Comparison of ENCODE assay signal across 22 cellular contexts in genomic region chr19:13122980-13123957, GRCh38. TPM values are rescaled to one million over a fixed set of nuclear protein-coding genes. Genes with fewer than 3 reads are reported as not detected.
DNase-seq lines count a peak whose midpoint lies in the region; ATAC-seq and TF ChIP-seq lines count a peak whose summit lies in the region.
"Had no signal": no experiment of that assay in that cellular context is flagged by ENCODE, and none has a peak within 500 bp of the region (broad histone marks: within the 10 kb centered on the region; RNA-seq: fewer than 3 reads in every experiment).

No MANE protein-coding gene starts in this region.

- no peaks in the 10 kb centered on the region for H3K36me3 ChIP-seq in neural progenitor cell

- CTCF ChIA-PET in RWPE1 (lab: Yijun Ruan, JAX): interaction anchor here (0.6 to 1.1 kb wide), 3 partner anchors 29 to 192 kb away, joined by 3 to 5 read pairs (median 4); no protein-coding TSS in a partner anchor

- H3K4me2 ChIP-seq in neural progenitor cell: no peak overlapping the region

- peaks cover 15% of the 10 kb centered on the region for H3K4me1 ChIP-seq in neural progenitor cell

- DNase-seq in NCI-H82 (lab: John Stamatoyannopoulos, UW) (peak; percentile 35), NCI-H82 treated with DMSO at 0.1 percent for 48 hours (lab: John Stamatoyannopoulos, UW; ENCODE audit: unreplicated experiment) (no peak), RWPE1 (ENCODE audit: low spot score) (no peak), neural progenitor cell (ENCODE audit: low spot score) (no peak), HPDE6-E6E7 (ENCODE audit: extremely low spot score) (no peak)
- DNase-seq: activated CD4-positive, alpha-beta memory T cell treated with anti-CD3 and anti-CD28 coated beads for 36 hours; AML-193; Calu3; EL; kidney; NCI-H1417 treated with DMSO at 0.1 percent for 48 hours; NCI-H526; stimulated activated CD4-positive, alpha-beta T cell treated with anti-CD3 and anti-CD28 coated beads, Interleukin-4, amount 100 ng/mL, for 1 hour had no signal

- peaks cover 9% of the 10 kb centered on the region for H3K27me3 Mint-ChIP-seq in neural progenitor cell (ENCODE audit: insufficient read depth, low read depth)
- H3K27me3 Mint-ChIP-seq: activated CD4-positive, alpha-beta memory T cell treated with anti-CD3 and anti-CD28 coated beads for 36 hours; T-cell had no signal

- peaks cover 99% of the 10 kb centered on the region for H4K20me1 ChIP-seq in neural progenitor cell (ENCODE audit: low read depth)

- H3K4me3 ChIP-seq in neural progenitor cell: no peak overlapping the region
- H3K4me3 ChIP-seq: coronary artery, lung, skin epidermis had no signal

- peaks cover 12% of the 10 kb centered on the region for H3K36me3 Mint-ChIP-seq in neural progenitor cell
- H3K36me3 Mint-ChIP-seq: T-cell had no signal

- H3K9me3 Mint-ChIP-seq in neural progenitor cell: no peaks in the 10 kb centered on the region
- H3K9me3 Mint-ChIP-seq: activated CD4-positive, alpha-beta memory T cell treated with anti-CD3 and anti-CD28 coated beads for 36 hours; activated T-helper 2 cell treated with anti-CD3 and anti-CD28 coated beads, Interferon-gamma antibody, Interleukin-2, Interleukin-4, amounts not matched to agents 10 μg/mL and 5 μg/mL and 100 μg/mL, durations not matched to agents 14 hours and 24 hours and 36 hours; T-cell had no signal

- no peaks in the 10 kb centered on the region for H3K9me3 ChIP-seq in neural progenitor cell (ENCODE audit: low read depth)

- H3K4me1 Mint-ChIP-seq in neural progenitor cell: peaks cover 45% of the 10 kb centered on the region

- POLR2A ChIA-PET in RWPE1 (lab: Yijun Ruan, JAX; ENCODE audit: low non-redundant PET): no interaction called here

- peak overlapping the region; percentile 1 for H3K4me3 Mint-ChIP-seq in neural progenitor cell
- H3K4me3 Mint-ChIP-seq: activated CD4-positive, alpha-beta memory T cell treated with anti-CD3 and anti-CD28 coated beads for 36 hours; T-cell had no signal

- H2AFZ ChIP-seq in neural progenitor cell (replicated peaks): no peak overlapping the region

- no peaks in the 10 kb centered on the region for H3K27me3 ChIP-seq in neural progenitor cell

- H3F3A ChIP-seq in neural progenitor cell (ENCODE audit: low read depth): no peaks in the 10 kb centered on the region

- peak overlapping the region; percentile 87 for H3K27ac ChIP-seq in RWPE1
- H3K27ac ChIP-seq in cingulate gyrus (ENCODE audit: low read depth, low read length): peak overlapping the region; percentile 10
- no peak overlapping the region for H3K27ac ChIP-seq in neural progenitor cell
- H3K27ac ChIP-seq: 22Rv1, coronary artery, skin epidermis had no signal

- no peak for TF ChIP-seq CTCF in RWPE1 (conservative IDR thresholded peaks at IDR 0.05; ENCODE audit: low read depth)
- no peak for TF ChIP-seq CTCF in neural progenitor cell (IDR thresholded peaks at IDR 0.05)

- no peak overlapping the region for H3K27ac Mint-ChIP-seq in neural progenitor cell
- H3K27ac Mint-ChIP-seq: activated CD4-positive, alpha-beta memory T cell treated with anti-CD3 and anti-CD28 coated beads for 36 hours; activated T-helper 2 cell treated with anti-CD3 and anti-CD28 coated beads, Interferon-gamma antibody, Interleukin-2, Interleukin-4, amounts not matched to agents 10 μg/mL and 5 μg/mL and 100 μg/mL, durations not matched to agents 14 hours and 24 hours and 36 hours had no signal

- no peak for ATAC-seq in HG02981 (IDR thresholded peaks at IDR 0.05; ENCODE audit: unreplicated experiment)
- no peak for ATAC-seq in GM21447 (IDR thresholded peaks at IDR 0.05; ENCODE audit: unreplicated experiment)
- ATAC-seq: T-cell had no signal

- peaks cover 100% of the 10 kb centered on the region for H3K79me2 ChIP-seq in neural progenitor cell (ENCODE audit: low read depth)

- H3K9ac ChIP-seq in neural progenitor cell: no peak overlapping the region

RNA-seq across cellular contexts. Expression of gene NACC1, which starts 5.2 kb away (rescaled TPM):
- total RNA-seq in neural progenitor cell (ENCODE audit: low replicate concordance): 34.7 and 108 TPM in 2 replicates

RNA-seq across cellular contexts. Expression of gene TRMT1, which starts 6.7 kb away (rescaled TPM):
- 30.2 and 49.0 TPM in 2 replicates for total RNA-seq in neural progenitor cell (ENCODE audit: low replicate concordance)

RNA-seq across cellular contexts. Expression of gene LYL1, which starts 20.6 kb away (rescaled TPM):
- total RNA-seq in neural progenitor cell (ENCODE audit: low replicate concordance): 0.88 and 2.2 TPM in 2 replicates
- total RNA-seq: Calu3 had no signal

RNA-seq across cellular contexts. Expression of gene STX10, which starts 26.9 kb away (rescaled TPM):
- 36.5 and 51.2 TPM in 2 replicates for total RNA-seq in neural progenitor cell (ENCODE audit: low replicate concordance)

RNA-seq across cellular contexts. Expression of gene IER2, which starts 26.9 kb away (rescaled TPM):
- total RNA-seq in neural progenitor cell (ENCODE audit: low replicate concordance): 13.7 and 55.4 TPM in 2 replicates
